ENCODE assay signal across 8 cellular contexts in genomic region chr15:82046668-82047492, GRCh38. TPM values are rescaled to one million over a fixed set of nuclear protein-coding genes. Genes with fewer than 3 reads are reported as not detected.
A peak's percentile ranks its signal among the peaks of the same experiment; 100 is the strongest.
DNase-seq lines count a peak whose midpoint lies in the region; ATAC-seq and TF ChIP-seq lines count a peak whose summit lies in the region.

No MANE protein-coding gene starts in this region.

- H3K4me3 ChIP-seq in colonic mucosa: peak overlapping the region; percentile 84
- H3K4me3 ChIP-seq in left lung: peak overlapping the region; percentile 79 to 84

- H3K27me3 ChIP-seq in colonic mucosa (peaks cover 26% of the 10 kb centered on the region), left lung (peaks cover 0 to 43% of the 10 kb centered on the region in 2 donors)

- H3K36me3 ChIP-seq in colonic mucosa: no peaks in the 10 kb centered on the region
- peaks cover 0 to 4% of the 10 kb centered on the region in 2 donors for H3K36me3 ChIP-seq in left lung

- no peaks in the 10 kb centered on the region for H3K9me3 ChIP-seq in colonic mucosa
- no peaks in the 10 kb centered on the region for H3K9me3 ChIP-seq in left lung

- H3K9ac ChIP-seq in colonic mucosa (ENCODE audit: low read depth in 2 of 2, low read length in 2 of 2): peak overlapping the region; percentile 68 to 72

- H3K4me1 ChIP-seq in colonic mucosa (peaks cover 7% of the 10 kb centered on the region), left lung (peaks cover 0 to 27% of the 10 kb centered on the region in 2 donors)

- H3K27ac ChIP-seq in colonic mucosa: peak overlapping the region; percentile 87
- peak overlapping the region; percentile 89 to 97 for H3K27ac ChIP-seq in left lung

- ATAC-seq in GM19025 (IDR thresholded peaks at IDR 0.05; ENCODE audit: low read depth, unreplicated experiment) (peak; percentile 69), HG03342 (IDR thresholded peaks at IDR 0.05; ENCODE audit: unreplicated experiment) (peak; percentile 70), left lung (peak; percentile 76)

- DNase-seq in AG20443 (ENCODE audit: low spot score): peak; percentile 99
- DNase-seq in NCI-H446 (lab: John Stamatoyannopoulos, UW): peak; percentile 79 to 94
- peak; percentile 83 to 84 for DNase-seq in activated CD4-positive, alpha-beta T cell treated with anti-CD3 and anti-CD28 coated beads for 4 hours
- peak; percentile 91 for DNase-seq in colonic mucosa
- DNase-seq in left lung: peak; percentile 91 to 96
- DNase-seq in stimulated activated CD4-positive, alpha-beta T cell treated with anti-CD3 and anti-CD28 coated beads, Interleukin-2, amount 100 ng/mL, for 24 hours: peak; percentile 87 to 89

- TF ChIP-seq CTCF in colonic mucosa (IDR thresholded peaks at IDR 0.05) (peak; percentile 56), left lung (IDR thresholded peaks at IDR 0.05) (peak; percentile 62 to 73)

- intact Hi-C loops in colonic mucosa (cut with DNase I): loop anchor here (10.0 kb wide), 1 partner anchor 562 kb away; no protein-coding TSS in a partner anchor
- intact Hi-C loops in left lung (cut with DNase I): no loop called here

RNA-seq across cellular contexts. Expression of gene MEX3B, which starts 1.1 kb away (rescaled TPM):
- total RNA-seq in colonic mucosa (1 to 10 TPM in 1 of 2 donors, under 1 TPM in 1; 0.72 to 1.1 TPM), left lung (1 to 10 TPM; 2.5 to 4.9 TPM)

Comparison
In these comparisons a context has a peak if more than half of its experiments do, and no peak if none do; other contexts are left out.
1. Peak in every context shown above with its lines: DNase-seq, ATAC-seq, H3K4me3 ChIP-seq and H3K27ac ChIP-seq.